In genomic region chr12:40225984-40226602, GRCh38 we compare ENCODE assay signal across 8 cellular contexts. TPM values are rescaled to one million over a fixed set of nuclear protein-coding genes. Genes with fewer than 3 reads are reported as not detected.
DNase-seq lines count a peak whose midpoint lies in the region; ATAC-seq, FAIRE-seq and TF ChIP-seq lines count a peak whose summit lies in the region.

No MANE protein-coding gene starts in this region.

- H3K4me3 ChIP-seq in WI38 (ENCODE audit: low read depth, low read length) = peak overlapping the region; percentile 75
- H3K4me3 ChIP-seq in pancreas = peak overlapping the region; percentile 48 to 73 (median 64)
- no peak overlapping the region for H3K4me3 ChIP-seq in endodermal cell (ENCODE audit: low read length)
- H3K4me3 ChIP-seq in A673 (ENCODE audit: low read depth, low read length, poor library complexity, severe bottlenecking) = no peak overlapping the region

- BruUV-seq in A673 (replicated peaks; lab: Mats Ljungman, UMichigan) = no TSS peak

- WGBS in pancreas, 2 donors = 8 to 18% methylated on average over 1 of the region's 1 CpG
- WGBS in endodermal cell (ENCODE audit: insufficient coverage in 1 of 2, insufficient read length in 1 of 2), 2 experiments = 75 to 84% methylated on average over 1 of the region's 1 CpG

- H3K36me3 ChIP-seq in pancreas (no peaks in the 10 kb centered on the region), endodermal cell (ENCODE audit: control insufficient read depth, insufficient read depth, low read length) (no peaks in the 10 kb centered on the region), A673 (ENCODE audit: insufficient read depth, low read length, poor library complexity, severe bottlenecking) (no peaks in the 10 kb centered on the region)

- H3K4me1 ChIP-seq in pancreas (peaks cover 0 to 26% (median 6%) of the 10 kb centered on the region in 3 donors), endodermal cell (ENCODE audit: control insufficient read depth, insufficient read depth, low read length) (no peaks in the 10 kb centered on the region), A673 (ENCODE audit: insufficient read depth, low read length, poor library complexity, severe bottlenecking) (no peaks in the 10 kb centered on the region)

- no peak overlapping the region for H3K4me3 Mint-ChIP-seq in endodermal cell

- TF ChIP-seq POLR2A in GM18951 (IDR thresholded peaks at IDR 0.05; ENCODE audit: extremely low read depth, insufficient read depth, insufficient read length) = peak; percentile 31

- H3K36me3 Mint-ChIP-seq in endodermal cell (ENCODE audit: low read depth) = no peaks in the 10 kb centered on the region

- no peaks in the 10 kb centered on the region for H3K27me3 ChIP-seq in pancreas
- peaks cover 32% of the 10 kb centered on the region for H3K27me3 ChIP-seq in endodermal cell (ENCODE audit: control insufficient read depth, insufficient read depth, low read length, poor library complexity, severe bottlenecking)
- no peaks in the 10 kb centered on the region for H3K27me3 ChIP-seq in A673 (replicated peaks; ENCODE audit: insufficient read depth, low read depth, low read length, poor library complexity)

- H3K9me3 ChIP-seq in pancreas = no peaks in the 10 kb centered on the region
- no peaks in the 10 kb centered on the region for H3K9me3 ChIP-seq in endodermal cell (ENCODE audit: control insufficient read depth, low read length)
- H3K9me3 ChIP-seq in A673 (ENCODE audit: low read depth, low read length, poor library complexity, severe bottlenecking) = no peaks in the 10 kb centered on the region

- no peak for DNase-seq in pancreas
- DNase-seq in activated CD4-positive, alpha-beta T cell treated with anti-CD3 and anti-CD28 coated beads, Interleukin-2, amount 50 U/mL, for 48 hours = no peak
- DNase-seq in endodermal cell = no peak
- no peak for DNase-seq in DMS153 (lab: John Stamatoyannopoulos, UW)
- no peak for DNase-seq in A673 (ENCODE audit: low spot score)

- CTCF ChIA-PET in A673 (lab: Charles Lee) = no interaction called here

- H3K27me3 Mint-ChIP-seq in endodermal cell (ENCODE audit: insufficient read depth) = peaks cover 38% of the 10 kb centered on the region

- POLR2A ChIA-PET in A673 (lab: Charles Lee; ENCODE audit: low non-redundant PET) = no interaction called here

- no peak overlapping the region for H3K27ac Mint-ChIP-seq in endodermal cell

- intact Hi-C loops in pancreas (cut with DNase I) = no loop called here
- intact Hi-C loops in A673 (cut with micrococcal nuclease; ENCODE audit: unreplicated experiment) = no loop called here

- H3K27ac ChIP-seq in pancreas = peak overlapping the region in 2 of 4 donors; percentile 93 to 95
- no peak overlapping the region for H3K27ac ChIP-seq in endodermal cell (ENCODE audit: low read depth, low read length)
- no peak overlapping the region for H3K27ac ChIP-seq in A673 (ENCODE audit: low read depth, low read length, poor library complexity, severe bottlenecking)

- H3K9me3 Mint-ChIP-seq in endodermal cell = no peaks in the 10 kb centered on the region

- in situ Hi-C loops in GM18951 (cut with MboI; ENCODE audit: low sequenced_read_pairs, unreplicated experiment) = no loop called here

- peak; percentile 56 for FAIRE-seq in pancreas (lab: Jason Lieb, UNC)

- TF ChIP-seq CTCF in WI38 (IDR thresholded peaks at IDR 0.05; ENCODE audit: low read depth, low read length) = no peak
- no peak for TF ChIP-seq CTCF in pancreas (IDR thresholded peaks at IDR 0.05)
- no peak for TF ChIP-seq CTCF in endodermal cell (conservative IDR thresholded peaks at IDR 0.05)
- no peak for TF ChIP-seq CTCF in A673 (conservative IDR thresholded peaks at IDR 0.05; ENCODE audit: low read depth, low read length)

- H3K9ac ChIP-seq in endodermal cell (ENCODE audit: extremely low read depth, low read length, poor library complexity, severe bottlenecking) = no peak overlapping the region

- peaks cover 17% of the 10 kb centered on the region for H3K4me1 Mint-ChIP-seq in endodermal cell

- ATAC-seq in HG02943 (IDR thresholded peaks at IDR 0.05; ENCODE audit: low read depth, unreplicated experiment) (peak; percentile 48), pancreas (peak in 2 of 4 donors; percentile 9 to 21)

RNA-seq across cellular contexts. Expression of gene LRRK2, which starts 1.3 kb away (rescaled TPM):
- total RNA-seq in pancreas (10 to 100 TPM in 1 of 6 donors, 1 to 10 TPM in 5; 5.7 to 11.2 (median 8.4) TPM), endodermal cell (1 to 10 TPM; 1.2 to 1.9 TPM), A673 (2021) (3.1 and 3.4 TPM in 2 replicates)
- 1 to 10 TPM; 2.5 to 3.5 TPM for polyA plus RNA-seq in pancreas
- polyA plus RNA-seq in endodermal cell (2013, experiment 1 of 2) = 0.61 TPM
- 0.95 TPM for polyA plus RNA-seq in endodermal cell (2013, experiment 2 of 2)

Comparison
In these comparisons a context has a peak if more than half of its experiments do, and no peak if none do; other contexts are left out.
1. H3K4me3 ChIP-seq: peak in WI38 (single experiment) and pancreas (4 of 4); none in endodermal cell (single experiment) and A673 (single experiment).